Comparison of ENCODE assay signal across 20 cellular contexts in the genomic region with DNA sequence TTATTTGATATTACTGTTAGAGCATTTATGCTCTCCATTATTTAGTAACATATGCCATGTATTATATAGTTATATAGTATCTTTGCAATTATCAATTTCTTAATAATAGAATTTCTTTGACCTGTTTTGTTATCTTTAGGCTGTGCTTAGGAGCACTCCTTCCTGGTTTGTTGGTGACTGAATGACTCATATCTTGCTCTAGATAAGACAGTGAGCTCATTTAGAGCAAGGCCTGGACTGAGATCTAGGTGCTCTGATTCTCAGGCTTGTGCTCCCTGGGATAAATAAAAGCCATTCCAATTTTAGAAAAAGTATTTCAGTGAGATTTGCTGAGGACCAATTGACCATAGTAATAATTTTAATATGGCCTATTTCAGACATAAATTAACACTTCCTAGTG.
DNase-seq lines count a peak whose midpoint lies in the region; ATAC-seq lines count a peak whose summit lies in the region.
"Had no signal": no experiment of that assay in that cellular context is flagged by ENCODE, and none has a peak within 500 bp of the region (broad histone marks: within the 10 kb centered on the region; RNA-seq: fewer than 3 reads in every experiment).

No MANE protein-coding gene starts in this region.

- H3K4me1 Mint-ChIP-seq in effector memory CD8-positive, alpha-beta T cell (ENCODE audit: low read depth in 2 of 2): no peaks in the 10 kb centered on the region
- H3K4me1 Mint-ChIP-seq in CD4-positive, alpha-beta memory T cell: no peaks in the 10 kb centered on the region
- H3K4me1 Mint-ChIP-seq: activated CD4-positive, alpha-beta T cell treated with anti-CD3 and anti-CD28 coated beads, Interleukin-2, amount 10 ng/mL, durations not matched to agents 7 days and 5 days; nephron; stimulated activated naive CD8-positive, alpha-beta T cell treated with anti-CD3 and anti-CD28 coated beads, Interleukin-15, amount 100 ng/mL, for 72 hours had no signal

- H3K27me3 ChIP-seq in CD4-positive, alpha-beta memory T cell (ENCODE audit: insufficient read depth, low read length): no peaks in the 10 kb centered on the region

- CTCF ChIA-PET in CD4-positive, alpha-beta memory T cell (lab: Charles Lee; ENCODE audit: partially characterized antibody): no interaction called here

- no peak overlapping the region for H3K4me3 Mint-ChIP-seq in effector memory CD8-positive, alpha-beta T cell
- no peak overlapping the region for H3K4me3 Mint-ChIP-seq in CD4-positive, alpha-beta memory T cell
- H3K4me3 Mint-ChIP-seq: activated CD4-positive, alpha-beta T cell treated with anti-CD3 and anti-CD28 coated beads, Interleukin-2, amount 10 ng/mL, durations not matched to agents 7 days and 5 days; nephron; stimulated activated naive CD8-positive, alpha-beta T cell treated with anti-CD3 and anti-CD28 coated beads, Interleukin-15, amount 100 ng/mL, for 72 hours had no signal

- H3K9me3 Mint-ChIP-seq in effector memory CD8-positive, alpha-beta T cell: peaks cover 0 to 10% of the 10 kb centered on the region in 2 donors
- H3K9me3 Mint-ChIP-seq in CD4-positive, alpha-beta memory T cell: peaks cover 0 to 5% (median 2%) of the 10 kb centered on the region in 8 donors
- H3K9me3 Mint-ChIP-seq: activated CD4-positive, alpha-beta T cell treated with anti-CD3 and anti-CD28 coated beads, Interleukin-2, amount 10 ng/mL, durations not matched to agents 7 days and 5 days; nephron; stimulated activated naive CD8-positive, alpha-beta T cell treated with anti-CD3 and anti-CD28 coated beads, Interleukin-15, amount 100 ng/mL, for 72 hours had no signal

- DNase-seq in EL (peak; percentile 31), NCI-H460 (ENCODE audit: extremely low read depth, low read depth) (peak; percentile 11), NCI-H774 (lab: John Stamatoyannopoulos, UW) (no peak)
- DNase-seq in effector memory CD8-positive, alpha-beta T cell: no peak
- DNase-seq in CD4-positive, alpha-beta memory T cell: no peak
- DNase-seq in activated naive CD4-positive, alpha-beta T cell (lab: John Stamatoyannopoulos, UW): no peak
- DNase-seq: activated CD4-positive, alpha-beta T cell treated with anti-CD3 and anti-CD28 coated beads, Interleukin-2, amount 10 ng/mL, durations not matched to agents 7 days and 5 days; activated CD8-positive, alpha-beta memory T cell treated with anti-CD3 and anti-CD28 coated beads, Interleukin-2, amount 50 U/mL, for 48 hours; activated gamma-delta T cell treated with Interleukin-2 at 50 U/mL for 16 hours; anterior cingulate cortex; H7; NCI-H1048; NCI-H2029 treated with DMSO at 0.1 percent for 48 hours; NCI-H524 treated with DMSO at 0.1 percent for 48 hours; posterior cingulate gyrus; SHP77 treated with DMSO at 0.1 percent for 48 hours; stimulated activated naive CD8-positive, alpha-beta T cell treated with anti-CD3 and anti-CD28 coated beads, Interleukin-15, amount 100 ng/mL, for 72 hours had no signal

- no peaks in the 10 kb centered on the region for H3K36me3 ChIP-seq in mesodermal cell (ENCODE audit: control insufficient read depth, insufficient read depth, low read length)
- no peaks in the 10 kb centered on the region for H3K36me3 ChIP-seq in CD4-positive, alpha-beta memory T cell (ENCODE audit: insufficient read depth, low read length)

- H3K4me1 ChIP-seq in mesodermal cell (ENCODE audit: control insufficient read depth, insufficient read depth, low read length, poor library complexity, severe bottlenecking): peaks cover 12% of the 10 kb centered on the region
- no peaks in the 10 kb centered on the region for H3K4me1 ChIP-seq in CD4-positive, alpha-beta memory T cell (ENCODE audit: insufficient read depth, low read length)

- ATAC-seq in effector memory CD8-positive, alpha-beta T cell (replicated peaks): peak; percentile 73
- ATAC-seq in HG02623 (IDR thresholded peaks at IDR 0.05; ENCODE audit: unreplicated experiment): no peak
- ATAC-seq: stimulated activated naive CD8-positive, alpha-beta T cell treated with anti-CD3 and anti-CD28 coated beads, Interleukin-15, amount 100 ng/mL, for 72 hours had no signal

- POLR2A ChIA-PET in CD4-positive, alpha-beta memory T cell (lab: Charles Lee; ENCODE audit: partially characterized antibody): no interaction called here

- H3K36me3 Mint-ChIP-seq in effector memory CD8-positive, alpha-beta T cell (ENCODE audit: insufficient read depth): no peaks in the 10 kb centered on the region
- H3K36me3 Mint-ChIP-seq in CD4-positive, alpha-beta memory T cell: no peaks in the 10 kb centered on the region

- H3K27me3 Mint-ChIP-seq in effector memory CD8-positive, alpha-beta T cell: no peaks in the 10 kb centered on the region
- H3K27me3 Mint-ChIP-seq in CD4-positive, alpha-beta memory T cell: no peaks in the 10 kb centered on the region
- H3K27me3 Mint-ChIP-seq: activated CD4-positive, alpha-beta T cell treated with anti-CD3 and anti-CD28 coated beads, Interleukin-2, amount 10 ng/mL, durations not matched to agents 7 days and 5 days; stimulated activated naive CD8-positive, alpha-beta T cell treated with anti-CD3 and anti-CD28 coated beads, Interleukin-15, amount 100 ng/mL, for 72 hours had no signal

- no peak overlapping the region for H3K27ac Mint-ChIP-seq in effector memory CD8-positive, alpha-beta T cell
- H3K27ac Mint-ChIP-seq in CD4-positive, alpha-beta memory T cell: no peak overlapping the region
- H3K27ac Mint-ChIP-seq: activated CD4-positive, alpha-beta T cell treated with anti-CD3 and anti-CD28 coated beads, Interleukin-2, amount 10 ng/mL, durations not matched to agents 7 days and 5 days; nephron; stimulated activated naive CD8-positive, alpha-beta T cell treated with anti-CD3 and anti-CD28 coated beads, Interleukin-15, amount 100 ng/mL, for 72 hours had no signal

- intact Hi-C loops in CD4-positive, alpha-beta memory T cell (cut with micrococcal nuclease): no loop called here

- no peaks in the 10 kb centered on the region for H3K9me3 ChIP-seq in mesodermal cell (ENCODE audit: control insufficient read depth, low read length)
- no peaks in the 10 kb centered on the region for H3K9me3 ChIP-seq in CD4-positive, alpha-beta memory T cell (ENCODE audit: control insufficient read depth in 1 of 2, low read length in 2 of 2)

- H3K27ac ChIP-seq in mesodermal cell (ENCODE audit: low read depth, low read length, severe bottlenecking): peak overlapping the region; percentile 25
- H3K27ac ChIP-seq in CD4-positive, alpha-beta memory T cell (ENCODE audit: low read depth, low read length): no peak overlapping the region

- H3K4me3 ChIP-seq in mesodermal cell (ENCODE audit: extremely low read depth, insufficient read depth, low read length, poor library complexity, severe bottlenecking): no peak overlapping the region
- no peak overlapping the region for H3K4me3 ChIP-seq in CD4-positive, alpha-beta memory T cell (ENCODE audit: low read length in 2 of 2)

Comparison
In these comparisons a context has a peak if more than half of its experiments do, and no peak if none do; other contexts are left out.
1. DNase-seq: peak in EL (single experiment) and NCI-H460 (single experiment); none in effector memory CD8-positive, alpha-beta T cell (0 of 3), NCI-H774 (single experiment), CD4-positive, alpha-beta memory T cell (0 of 5) and activated naive CD4-positive, alpha-beta T cell (0 of 4).